1 cellular context compared by ENCODE assay signal in genomic region chr18:57083485-57083884, GRCh38.
TF ChIP-seq lines count a peak whose summit lies in the region.

No MANE protein-coding gene starts in this region.

TF ChIP-seq in H1, 55 proteins besides CTCF, POLR2A, EP300 and RAD21 (continued from another document):
- no peak for TF ChIP-seq SIRT6 (IDR thresholded peaks at IDR 0.05; ENCODE audit: low read length)
TF ChIP-seq in H1: peak in this region for 0.
